Comparison of ENCODE assay signal across 23 cellular contexts in genomic region chr21:36127250-36127904, GRCh38. TPM values are rescaled to one million over a fixed set of nuclear protein-coding genes. Genes with fewer than 3 reads are reported as not detected.
A peak's percentile ranks its signal among the peaks of the same experiment; 100 is the strongest.
DNase-seq lines count a peak whose midpoint lies in the region; ATAC-seq and TF ChIP-seq lines count a peak whose summit lies in the region.
"Had no signal": no experiment of that assay in that cellular context is flagged by ENCODE, and none has a peak within 500 bp of the region (broad histone marks: within the 10 kb centered on the region; RNA-seq: fewer than 3 reads in every experiment).

No MANE protein-coding gene starts in this region.

- H3K36me3 Mint-ChIP-seq in activated CD4-positive, alpha-beta T cell treated with anti-CD3 and anti-CD28 coated beads, Interleukin-2, amount 10 ng/mL, durations not matched to agents 7 days and 5 days (ENCODE audit: low read depth), result peaks cover 9% of the 10 kb centered on the region
- no peaks in the 10 kb centered on the region for H3K36me3 Mint-ChIP-seq in stimulated activated effector memory CD8-positive, alpha-beta T cell treated with anti-CD3 and anti-CD28 coated beads, Interleukin-12 subunit alpha, Interleukin-12 subunit beta, amount 100 ng/mL, for 72 hours

- no peaks in the 10 kb centered on the region for H3K9me3 ChIP-seq in esophagus squamous epithelium
- H3K9me3 ChIP-seq: BE2C, esophagus muscularis mucosa, psoas muscle, spleen, upper lobe of left lung had no signal

- H3K4me3 ChIP-seq in esophagus squamous epithelium, result no peak overlapping the region
- H3K4me3 ChIP-seq: esophagus muscularis mucosa, psoas muscle, spleen, upper lobe of left lung had no signal

- peak overlapping the region; percentile 9 for H3K27ac Mint-ChIP-seq in activated CD4-positive, alpha-beta T cell treated with anti-CD3 and anti-CD28 coated beads, Interleukin-2, amount 10 ng/mL, durations not matched to agents 7 days and 5 days
- peak overlapping the region; percentile 43 for H3K27ac Mint-ChIP-seq in stimulated activated effector memory CD8-positive, alpha-beta T cell treated with anti-CD3 and anti-CD28 coated beads, Interleukin-12 subunit alpha, Interleukin-12 subunit beta, amount 100 ng/mL, for 72 hours

- TF ChIP-seq POLR2A in esophagus squamous epithelium (IDR thresholded peaks at IDR 0.05), result no peak

- POLR2A ChIA-PET in activated CD4-positive, alpha-beta T cell treated with anti-CD3 and anti-CD28 coated beads, Interleukin-2, amount 10 ng/mL, durations not matched to agents 7 days and 5 days (lab: Charles Lee), result no interaction called here

- intact Hi-C loops in esophagus squamous epithelium (cut with DNase I), result no loop called here

- no peak overlapping the region for H3K4me3 Mint-ChIP-seq in activated CD4-positive, alpha-beta T cell treated with anti-CD3 and anti-CD28 coated beads, Interleukin-2, amount 10 ng/mL, durations not matched to agents 7 days and 5 days
- H3K4me3 Mint-ChIP-seq in stimulated activated effector memory CD8-positive, alpha-beta T cell treated with anti-CD3 and anti-CD28 coated beads, Interleukin-12 subunit alpha, Interleukin-12 subunit beta, amount 100 ng/mL, for 72 hours, result no peak overlapping the region

- peak overlapping the region; percentile 92 to 93 (median 93) for H3K27ac ChIP-seq in esophagus squamous epithelium
- H3K27ac ChIP-seq: psoas muscle, spleen had no signal

- peaks cover 4% of the 10 kb centered on the region for H3K27me3 Mint-ChIP-seq in activated CD4-positive, alpha-beta T cell treated with anti-CD3 and anti-CD28 coated beads, Interleukin-2, amount 10 ng/mL, durations not matched to agents 7 days and 5 days

- TF ChIP-seq CTCF in esophagus squamous epithelium (IDR thresholded peaks at IDR 0.05), result no peak

- peaks cover 27 to 74% (median 43%) of the 10 kb centered on the region in 3 donors for H3K4me1 ChIP-seq in esophagus squamous epithelium
- H3K4me1 ChIP-seq: BE2C, psoas muscle had no signal

- no peaks in the 10 kb centered on the region for H3K36me3 ChIP-seq in esophagus squamous epithelium
- H3K36me3 ChIP-seq: BE2C, esophagus muscularis mucosa, spleen, upper lobe of left lung had no signal

- DNase-seq in activated CD4-positive, alpha-beta T cell treated with anti-CD3 and anti-CD28 coated beads, Interleukin-2, amount 10 ng/mL, durations not matched to agents 7 days and 5 days, result no peak
- no peak for DNase-seq in activated CD4-positive, alpha-beta T cell treated with anti-CD3 and anti-CD28 coated beads for 48 hours
- DNase-seq in NCI-H69 (lab: John Stamatoyannopoulos, UW) (peak; percentile 19), esophagus squamous epithelium (lab: John Stamatoyannopoulos, UW) (no peak), C1 segment of cervical spinal cord (lab: John Stamatoyannopoulos, UW) (no peak), cortex of kidney (lab: John Stamatoyannopoulos, UW) (no peak)
- DNase-seq in stimulated activated effector memory CD8-positive, alpha-beta T cell treated with anti-CD3 and anti-CD28 coated beads, Interleukin-12 subunit alpha, Interleukin-12 subunit beta, amount 100 ng/mL, for 72 hours (ENCODE audit: low spot score in 2 of 2), result no peak
- no peak for DNase-seq in stimulated activated CD4-positive, alpha-beta T cell treated with anti-CD3 and anti-CD28 coated beads, Interleukin-1b, Interleukin-23, amount 100 ng/mL, for 48 hours
- DNase-seq: activated CD4-positive, alpha-beta T cell treated with anti-CD3 and anti-CD28 coated beads for 4 hours; activated effector memory CD4-positive, alpha-beta T cell treated with Interleukin-2 at 50 U/mL for 16 hours; BE2C; central memory CD4-positive, alpha-beta T cell; effector CD4-positive, alpha-beta T cell; HCEC 1CT; midbrain; NCI-H1105; NCI-H2107; NCI-H510A treated with DMSO at 0.1 percent for 48 hours; psoas muscle; spleen; stimulated activated CD4-positive, alpha-beta T cell treated with anti-CD3 and anti-CD28 coated beads, Interleukin-4, amount 100 ng/mL, for 4 hours; upper lobe of left lung had no signal

- no peak for ATAC-seq in stimulated activated effector memory CD8-positive, alpha-beta T cell treated with anti-CD3 and anti-CD28 coated beads, Interleukin-12 subunit alpha, Interleukin-12 subunit beta, amount 100 ng/mL, for 72 hours
- ATAC-seq: psoas muscle had no signal

- no peaks in the 10 kb centered on the region for H3K9me3 Mint-ChIP-seq in activated CD4-positive, alpha-beta T cell treated with anti-CD3 and anti-CD28 coated beads, Interleukin-2, amount 10 ng/mL, durations not matched to agents 7 days and 5 days
- no peaks in the 10 kb centered on the region for H3K9me3 Mint-ChIP-seq in stimulated activated effector memory CD8-positive, alpha-beta T cell treated with anti-CD3 and anti-CD28 coated beads, Interleukin-12 subunit alpha, Interleukin-12 subunit beta, amount 100 ng/mL, for 72 hours

- no peaks in the 10 kb centered on the region for H3K27me3 ChIP-seq in esophagus squamous epithelium
- H3K27me3 ChIP-seq: esophagus muscularis mucosa, spleen, upper lobe of left lung had no signal

- 57 to 67% methylated on average over 8 to 9 of the region's 10 CpGs for whole genome bisulfite sequencing in esophagus squamous epithelium, 2 donors

- peaks cover 35% of the 10 kb centered on the region for H3K4me1 Mint-ChIP-seq in activated CD4-positive, alpha-beta T cell treated with anti-CD3 and anti-CD28 coated beads, Interleukin-2, amount 10 ng/mL, durations not matched to agents 7 days and 5 days
- H3K4me1 Mint-ChIP-seq in stimulated activated effector memory CD8-positive, alpha-beta T cell treated with anti-CD3 and anti-CD28 coated beads, Interleukin-12 subunit alpha, Interleukin-12 subunit beta, amount 100 ng/mL, for 72 hours, result peaks cover 14% of the 10 kb centered on the region

- CTCF ChIA-PET in activated CD4-positive, alpha-beta T cell treated with anti-CD3 and anti-CD28 coated beads, Interleukin-2, amount 10 ng/mL, durations not matched to agents 7 days and 5 days (lab: Charles Lee), result interaction anchor here (0.7 to 1.7 kb wide), 2 partner anchors 12 to 14 kb away, joined by 3 to 6 read pairs; no protein-coding TSS in a partner anchor

RNA-seq across cellular contexts. Expression of gene CBR3, which starts 7.5 kb away (rescaled TPM):
- 10 to 100 TPM; 24.4 to 30.9 TPM for total RNA-seq in activated CD4-positive, alpha-beta T cell treated with anti-CD3 and anti-CD28 coated beads, Interleukin-2, amount 10 ng/mL, durations not matched to agents 7 days and 5 days
- 100 to 1,000 TPM in 3 of 4 donors, 10 to 100 TPM in 1; 67.3 to 158 (median 122) TPM for total RNA-seq in esophagus squamous epithelium

RNA-seq across cellular contexts. Expression of gene DOP1B, which starts 29.2 kb away (rescaled TPM):
- 10 to 100 TPM; 24.6 to 24.7 TPM for total RNA-seq in activated CD4-positive, alpha-beta T cell treated with anti-CD3 and anti-CD28 coated beads, Interleukin-2, amount 10 ng/mL, durations not matched to agents 7 days and 5 days
- total RNA-seq in esophagus squamous epithelium, result 10 to 100 TPM; 18.5 to 36.7 (median 26.2) TPM

RNA-seq across cellular contexts. Expression of gene CBR1, which starts 57.6 kb away (rescaled TPM):
- 10 to 100 TPM; 49.5 to 51.1 TPM for total RNA-seq in activated CD4-positive, alpha-beta T cell treated with anti-CD3 and anti-CD28 coated beads, Interleukin-2, amount 10 ng/mL, durations not matched to agents 7 days and 5 days
- total RNA-seq in esophagus squamous epithelium, result 100 to 1,000 TPM; 320 to 932 (median 584) TPM

Comparison
In these comparisons a context has a peak if more than half of its experiments do, and no peak if none do; other contexts are left out.
1. RNA of gene CBR1, which starts 57.6 kb away (total RNA-seq): 320 to 932 TPM in esophagus squamous epithelium; 49.5 to 51.1 TPM in activated CD4-positive, alpha-beta T cell treated with anti-CD3 and anti-CD28 coated beads, Interleukin-2, amount 10 ng/mL, durations not matched to agents 7 days and 5 days; every median in the first group is over 4 times any median in the second.